17 cellular contexts compared by ENCODE assay signal in genomic region chr10:58976254-58976653, GRCh38.
DNase-seq lines count a peak whose midpoint lies in the region; ATAC-seq, FAIRE-seq and TF ChIP-seq lines count a peak whose summit lies in the region.
"Had no signal": no experiment of that assay in that cellular context is flagged by ENCODE, and none has a peak within 500 bp of the region (broad histone marks: within the 10 kb centered on the region; RNA-seq: fewer than 3 reads in every experiment).

No MANE protein-coding gene starts in this region.

- no peak overlapping the region for H3K27ac Mint-ChIP-seq in mesothelial cell of epicardium
- H3K27ac Mint-ChIP-seq: CD4-positive, alpha-beta memory T cell had no signal

- 94% methylated on average over 1 of the region's 1 CpG for WGBS in esophagus muscularis mucosa
- 61% methylated on average over 1 of the region's 1 CpG for WGBS in HepG2 (ENCODE audit: low lambda C conversion rate)
- 16 to 36% (median 31%) methylated on average over 1 of the region's 1 CpG for WGBS in ovary, 3 donors

- POLR2A ChIA-PET in HepG2 (lab: Yijun Ruan, JAX): interaction anchor here (1.1 kb wide), 1 partner anchor 9 kb away, joined by 5 read pairs; no protein-coding TSS in a partner anchor

- H3K27me3 Mint-ChIP-seq in mesothelial cell of epicardium (ENCODE audit: low read depth): no peaks in the 10 kb centered on the region

- in situ Hi-C loops in HepG2 (cut with HindIII; ENCODE audit: extremely low pct_ligation_motif_present, low pct_unique_long_range_greater_than_20kb): no loop called here

- H3K4me1 Mint-ChIP-seq in mesothelial cell of epicardium: peaks cover 19% of the 10 kb centered on the region
- H3K4me1 Mint-ChIP-seq: CD14-positive monocyte; CD4-positive, alpha-beta memory T cell had no signal

- H3K4me1 ChIP-seq in esophagus muscularis mucosa: no peaks in the 10 kb centered on the region
- H3K4me1 ChIP-seq in HepG2 (ENCODE audit: insufficient read depth, low read length): peaks cover 15% of the 10 kb centered on the region
- peaks cover 6% of the 10 kb centered on the region for H3K4me1 ChIP-seq in ovary (ENCODE audit: insufficient read depth)

- DNase-seq in H54 (ENCODE audit: insufficient read length, low spot score): no peak
- DNase-seq in esophagus muscularis mucosa (ENCODE audit: extremely low spot score): peak; percentile 39
- DNase-seq in HepG2 (ENCODE audit: low spot score): no peak
- DNase-seq in ovary: peak in 4 of 5 donors; percentile 30 to 63 (median 39)
- DNase-seq in activated naive CD4-positive, alpha-beta T cell treated with anti-CD3 and anti-CD28 coated beads, Interleukin-2, amount 50 U/mL, for 16 hours: no peak
- no peak for DNase-seq in mesothelial cell of epicardium (ENCODE audit: low spot score in 2 of 2, unreplicated experiment in 2 of 2)
- no peak for DNase-seq in NCI-H2029 (lab: John Stamatoyannopoulos, UW)
- DNase-seq: 8988T; CD4-positive, alpha-beta memory T cell; DMS153; DMS79; GF-D8; GOT3; H9 had no signal

- no peak overlapping the region for H3K4me3 Mint-ChIP-seq in mesothelial cell of epicardium
- H3K4me3 Mint-ChIP-seq: CD14-positive monocyte; CD4-positive, alpha-beta memory T cell; H9 had no signal

- H4K20me1 ChIP-seq in HepG2 (ENCODE audit: insufficient read depth, low read length): no peaks in the 10 kb centered on the region
- H4K20me1 ChIP-seq: BLaER1 had no signal

- ATAC-seq in HepG2 (no peak), GM21737 (IDR thresholded peaks at IDR 0.05; ENCODE audit: unreplicated experiment) (no peak)

- BruUV-seq in HepG2 (replicated peaks; lab: Mats Ljungman, UMichigan): no TSS peak

- no peak overlapping the region for H3K4me2 ChIP-seq in HepG2 (ENCODE audit: low read depth, low read length)
- H3K4me2 ChIP-seq: BLaER1 had no signal

- no peaks in the 10 kb centered on the region for H3K9me3 Mint-ChIP-seq in mesothelial cell of epicardium

- TF ChIP-seq RAD21 in HepG2 (CRISPR knock-in tag; IDR thresholded peaks at IDR 0.05): no peak

- H3K9ac ChIP-seq in HepG2 (ENCODE audit: insufficient read depth, low read depth, low read length): no peak overlapping the region
- H3K9ac ChIP-seq: BLaER1 had no signal

- H3K36me3 ChIP-seq in esophagus muscularis mucosa (no peaks in the 10 kb centered on the region), HepG2 (replicated peaks in 1 of 2; ENCODE audit: control insufficient read depth in 1 of 2, insufficient read depth in 2 of 2, low read length in 2 of 2) (no peaks in the 10 kb centered on the region), ovary (no peaks in the 10 kb centered on the region)
- H3K36me3 ChIP-seq: BLaER1 had no signal

- no peaks in the 10 kb centered on the region for H3K27me3 ChIP-seq in esophagus muscularis mucosa
- H3K27me3 ChIP-seq in HepG2 (ENCODE audit: control insufficient read depth in 1 of 2, insufficient read depth in 2 of 2, low read length in 2 of 2): no peaks in the 10 kb centered on the region
- H3K27me3 ChIP-seq in ovary: no peaks in the 10 kb centered on the region
- H3K27me3 ChIP-seq: BLaER1 had no signal

- H3K36me3 Mint-ChIP-seq in mesothelial cell of epicardium: no peaks in the 10 kb centered on the region
- H3K36me3 Mint-ChIP-seq: CD14-positive monocyte; CD4-positive, alpha-beta memory T cell had no signal

- TF ChIP-seq POLR2A in H54 (IDR thresholded peaks at IDR 0.05; ENCODE audit: low read depth, low read length) (no peak), esophagus muscularis mucosa (IDR thresholded peaks at IDR 0.05; ENCODE audit: low read depth) (no peak), HepG2 (IDR thresholded peaks at IDR 0.05; ENCODE audit: insufficient read depth in 1 of 2, low read depth in 2 of 2, low read length in 2 of 2) (no peak), ovary (IDR thresholded peaks at IDR 0.05) (no peak)

- no peak for TF ChIP-seq CTCF in esophagus muscularis mucosa (IDR thresholded peaks at IDR 0.05)
- TF ChIP-seq CTCF in HepG2 (CRISPR knock-in tag; IDR thresholded peaks at IDR 0.05): no peak
- no peak for TF ChIP-seq CTCF in ovary (IDR thresholded peaks at IDR 0.05)
- TF ChIP-seq CTCF in mesothelial cell of epicardium (IDR thresholded peaks at IDR 0.05; ENCODE audit: unreplicated experiment): no peak

- H3K9me3 ChIP-seq in esophagus muscularis mucosa (no peaks in the 10 kb centered on the region), HepG2 (ENCODE audit: low read length) (no peaks in the 10 kb centered on the region), ovary (no peaks in the 10 kb centered on the region)
- H3K9me3 ChIP-seq: BLaER1 had no signal

- H3K4me3 ChIP-seq in esophagus muscularis mucosa (no peak overlapping the region), HepG2 (replicated peaks in 1 of 3; ENCODE audit: insufficient read depth in 1 of 3, low read depth in 2 of 3, low read length in 3 of 3) (no peak overlapping the region), ovary (no peak overlapping the region)
- H3K4me3 ChIP-seq: BLaER1 had no signal

- intact Hi-C loops in esophagus muscularis mucosa (cut with DNase I) (no loop called here), HepG2 (cut with micrococcal nuclease; ENCODE audit: unreplicated experiment) (no loop called here), ovary (cut with DNase I) (no loop called here)

- TF ChIP-seq EP300 in esophagus muscularis mucosa (IDR thresholded peaks at IDR 0.05): no peak
- no peak for TF ChIP-seq EP300 in HepG2 (IDR thresholded peaks at IDR 0.05; ENCODE audit: low read depth in 2 of 2, low read length in 2 of 2)
- TF ChIP-seq EP300 in HepG2 (CRISPR knock-in tag; IDR thresholded peaks at IDR 0.05; ENCODE audit: borderline replicate concordance): no peak
- no peak for TF ChIP-seq EP300 in ovary (IDR thresholded peaks at IDR 0.05)

- no peak overlapping the region for H2AFZ ChIP-seq in HepG2 (ENCODE audit: low read length)

- CTCF ChIA-PET in HepG2 (lab: Yijun Ruan, JAX; ENCODE audit: low intra/inter-chr PET ratio, low total read pairs): no interaction called here

- H3K27ac ChIP-seq in esophagus muscularis mucosa (replicated peaks in 1 of 4): no peak overlapping the region
- no peak overlapping the region for H3K27ac ChIP-seq in HepG2 (ENCODE audit: extremely low read length, insufficient read depth, low read length)
- H3K27ac ChIP-seq in ovary: peak overlapping the region in 1 of 2 donors; percentile 33
- H3K27ac ChIP-seq: BLaER1 had no signal

- no peaks in the 10 kb centered on the region for H3K79me2 ChIP-seq in HepG2 (ENCODE audit: insufficient read depth, low read length)

- FAIRE-seq in H54 (lab: Jason Lieb, UNC) (peak; percentile 23), HepG2 (lab: Jason Lieb, UNC) (no peak)

TF ChIP-seq in HepG2, 621 proteins besides CTCF, POLR2A, EP300 and RAD21 (continues in another document):
- TF ChIP-seq NR2F1 (CRISPR knock-in tag; IDR thresholded peaks at IDR 0.05): peak in 1 of 2 experiments; percentile 34; a peak in 1 of 4 replicates
- 0 out of 2 replicates have a peak, but pooled peaks have one; percentile 28 for TF ChIP-seq TEF (CRISPR knock-in tag; IDR thresholded peaks at IDR 0.05)
- no peak for TF ChIP-seq ZNF296 (CRISPR knock-in tag; conservative IDR thresholded peaks at IDR 0.05)
- peak; percentile 20; the same call in 1 of the 2 replicates for TF ChIP-seq ZMYM4 (CRISPR knock-in tag; IDR thresholded peaks at IDR 0.05)
- peak; percentile 58 for TF ChIP-seq CEBPG (CRISPR knock-in tag; IDR thresholded peaks at IDR 0.05)
- TF ChIP-seq MXD3 (CRISPR knock-in tag; IDR thresholded peaks at IDR 0.05): no peak
- TF ChIP-seq ZNF644 (CRISPR knock-in tag; IDR thresholded peaks at IDR 0.05; ENCODE audit: low read depth): peak; percentile 54; the same call in 1 of the 2 replicates
- no peak for TF ChIP-seq HNF1B (CRISPR knock-in tag; IDR thresholded peaks at IDR 0.05)

Comparison
In these comparisons a context has a peak if more than half of its experiments do, and no peak if none do; other contexts are left out.
1. DNase-seq: peak in esophagus muscularis mucosa (single experiment) and ovary (4 of 5); none in H54 (single experiment), HepG2 (single experiment), activated naive CD4-positive, alpha-beta T cell treated with anti-CD3 and anti-CD28 coated beads, Interleukin-2, amount 50 U/mL, for 16 hours (single experiment), mesothelial cell of epicardium (0 of 2) and NCI-H2029 (single experiment).